Comparison of ENCODE assay signal across 29 cellular contexts in genomic region chr4:74188912-74189311, GRCh38. TPM values are rescaled to one million over a fixed set of nuclear protein-coding genes. Genes with fewer than 3 reads are reported as not detected.
"Had no signal": no experiment of that assay in that cellular context is flagged by ENCODE, and none has a peak within 500 bp of the region (broad histone marks: within the 10 kb centered on the region; RNA-seq: fewer than 3 reads in every experiment).

No MANE protein-coding gene starts in this region.

- H3K4me3 ChIP-seq: ascending aorta, coronary artery, dorsolateral prefrontal cortex, esophagus muscularis mucosa, gastrocnemius medialis, heart left ventricle had no signal

- H3K4me1 Mint-ChIP-seq: activated B cell treated with CpG ODN at 0.5 μM for 24 hours; activated naive CD4-positive, alpha-beta T cell treated with anti-CD3 and anti-CD28 coated beads, Interleukin-2, amount 10 ng/mL, durations not matched to agents 7 days and 5 days; activated naive CD8-positive, alpha-beta T cell treated with anti-CD3 and anti-CD28 coated beads, Interleukin-2, amount 10 ng/mL, durations not matched to agents 7 days and 5 days; brain; central memory CD8-positive, alpha-beta T cell had no signal

- H3K4me3 Mint-ChIP-seq: activated B cell treated with CpG ODN at 0.5 μM for 24 hours; activated naive CD4-positive, alpha-beta T cell treated with anti-CD3 and anti-CD28 coated beads, Interleukin-2, amount 10 ng/mL, durations not matched to agents 7 days and 5 days; activated naive CD8-positive, alpha-beta T cell treated with anti-CD3 and anti-CD28 coated beads, Interleukin-2, amount 10 ng/mL, durations not matched to agents 7 days and 5 days; activated T-cell treated with anti-CD3 and anti-CD28 coated beads, Interleukin-2, amount 50 U/mL, for 24 hours; activated T-cell treated with anti-CD3 and anti-CD28 coated beads, Interleukin-2, amount 50 U/mL, for 72 hours; brain; central memory CD8-positive, alpha-beta T cell; dendritic cell treated with granulocyte-macrophage colony-stimulating factor and Interleukin-4, amounts not matched to agents 40 ng/mL and 50 ng/mL, for 4 days; endodermal cell; T-helper 2 cell treated with Interferon-gamma antibody and Interleukin-4, amounts not matched to agents 5 μg/mL and 100 μg/mL, for 36 hours had no signal

- H3K27ac ChIP-seq: ascending aorta, coronary artery, dorsolateral prefrontal cortex, esophagus muscularis mucosa, foreskin keratinocyte, gastrocnemius medialis, heart left ventricle, WERI-Rb-1 had no signal

- H3K9me3 ChIP-seq: ascending aorta, esophagus muscularis mucosa, gastrocnemius medialis had no signal

- DNase-seq: activated B cell treated with CpG ODN at 0.5 μM for 24 hours; activated CD4-positive, alpha-beta T cell treated with anti-CD3 and anti-CD28 coated beads for 48 hours; activated CD4-positive, alpha-beta T cell treated with anti-CD3 and anti-CD28 coated beads, Interleukin-2, amount 50 U/mL, for 1 hour; activated CD4-positive, alpha-beta T cell treated with anti-CD3 and anti-CD28 coated beads, Interleukin-2, amount 50 U/mL, for 48 hours; activated CD8-positive, alpha-beta memory T cell treated with anti-CD3 and anti-CD28 coated beads, Interleukin-2, amount 50 U/mL, for 48 hours; activated gamma-delta T cell; activated naive CD4-positive, alpha-beta T cell; activated naive CD4-positive, alpha-beta T cell treated with anti-CD3 and anti-CD28 coated beads, Interleukin-2, amount 10 ng/mL, durations not matched to agents 7 days and 5 days; activated naive CD8-positive, alpha-beta T cell treated with anti-CD3 and anti-CD28 coated beads, Interleukin-2, amount 10 ng/mL, durations not matched to agents 7 days and 5 days; activated T-cell treated with anti-CD3 and anti-CD28 coated beads for 4 hours; activated T-cell treated with anti-CD3 and anti-CD28 coated beads, Interleukin-2, amount 50 U/mL, for 24 hours; dorsolateral prefrontal cortex; effector memory CD4-positive, alpha-beta T cell; endodermal cell; gastrocnemius medialis; glutamatergic neuron; heart left ventricle; T1000; WERI-Rb-1 had no signal

- H3K9me3 Mint-ChIP-seq: activated B cell treated with CpG ODN at 0.5 μM for 24 hours; activated naive CD4-positive, alpha-beta T cell treated with anti-CD3 and anti-CD28 coated beads, Interleukin-2, amount 10 ng/mL, durations not matched to agents 7 days and 5 days; activated naive CD4-positive, alpha-beta T cell treated with anti-CD3 and anti-CD28 coated beads, Interleukin-2, amount 50 U/mL, for 72 hours; activated naive CD8-positive, alpha-beta T cell treated with anti-CD3 and anti-CD28 coated beads, Interleukin-2, amount 10 ng/mL, durations not matched to agents 7 days and 5 days; activated T-cell treated with anti-CD3 and anti-CD28 coated beads, Interleukin-2, amount 50 U/mL, for 24 hours; activated T-cell treated with anti-CD3 and anti-CD28 coated beads, Interleukin-2, amount 50 U/mL, for 72 hours; brain; central memory CD8-positive, alpha-beta T cell; dendritic cell treated with granulocyte-macrophage colony-stimulating factor and Interleukin-4, amounts not matched to agents 40 ng/mL and 50 ng/mL, for 4 days; T-helper 2 cell treated with Interferon-gamma antibody and Interleukin-4, amounts not matched to agents 5 μg/mL and 100 μg/mL, for 36 hours had no signal

- H3K27me3 Mint-ChIP-seq: activated B cell treated with CpG ODN at 0.5 μM for 24 hours; activated naive CD4-positive, alpha-beta T cell treated with anti-CD3 and anti-CD28 coated beads, Interleukin-2, amount 10 ng/mL, durations not matched to agents 7 days and 5 days; activated naive CD8-positive, alpha-beta T cell treated with anti-CD3 and anti-CD28 coated beads, Interleukin-2, amount 10 ng/mL, durations not matched to agents 7 days and 5 days; activated T-cell treated with anti-CD3 and anti-CD28 coated beads, Interleukin-2, amount 50 U/mL, for 24 hours; brain; central memory CD8-positive, alpha-beta T cell; dendritic cell treated with granulocyte-macrophage colony-stimulating factor and Interleukin-4, amounts not matched to agents 40 ng/mL and 50 ng/mL, for 4 days had no signal

- H3K4me1 ChIP-seq: ascending aorta, esophagus muscularis mucosa, foreskin keratinocyte, gastrocnemius medialis, heart left ventricle had no signal

- ATAC-seq: gastrocnemius medialis, heart left ventricle had no signal

- H3K27ac Mint-ChIP-seq: activated B cell treated with CpG ODN at 0.5 μM for 24 hours; activated naive CD4-positive, alpha-beta T cell treated with anti-CD3 and anti-CD28 coated beads, Interleukin-2, amount 10 ng/mL, durations not matched to agents 7 days and 5 days; activated naive CD4-positive, alpha-beta T cell treated with anti-CD3 and anti-CD28 coated beads, Interleukin-2, amount 50 U/mL, for 72 hours; activated naive CD8-positive, alpha-beta T cell treated with anti-CD3 and anti-CD28 coated beads, Interleukin-2, amount 10 ng/mL, durations not matched to agents 7 days and 5 days; activated T-cell treated with anti-CD3 and anti-CD28 coated beads, Interleukin-2, amount 50 U/mL, for 24 hours; brain; dendritic cell treated with granulocyte-macrophage colony-stimulating factor and Interleukin-4, amounts not matched to agents 40 ng/mL and 50 ng/mL, for 4 days; endodermal cell; T-helper 2 cell treated with Interferon-gamma antibody and Interleukin-4, amounts not matched to agents 5 μg/mL and 100 μg/mL, for 36 hours had no signal

- H3K27me3 ChIP-seq: ascending aorta, dorsolateral prefrontal cortex, esophagus muscularis mucosa, foreskin keratinocyte, gastrocnemius medialis, heart left ventricle had no signal

- H3K36me3 Mint-ChIP-seq: activated naive CD4-positive, alpha-beta T cell treated with anti-CD3 and anti-CD28 coated beads, Interleukin-2, amount 10 ng/mL, durations not matched to agents 7 days and 5 days; activated naive CD4-positive, alpha-beta T cell treated with anti-CD3 and anti-CD28 coated beads, Interleukin-2, amount 50 U/mL, for 72 hours; activated naive CD8-positive, alpha-beta T cell treated with anti-CD3 and anti-CD28 coated beads, Interleukin-2, amount 10 ng/mL, durations not matched to agents 7 days and 5 days had no signal

- H3K36me3 ChIP-seq: ascending aorta, esophagus muscularis mucosa, gastrocnemius medialis, heart left ventricle, WERI-Rb-1 had no signal

RNA-seq across cellular contexts. Expression of gene MTHFD2L, which starts 31.0 kb away (rescaled TPM):
- total RNA-seq: ascending aorta had no signal
